1 cellular context compared by ENCODE assay signal in the genomic region with DNA sequence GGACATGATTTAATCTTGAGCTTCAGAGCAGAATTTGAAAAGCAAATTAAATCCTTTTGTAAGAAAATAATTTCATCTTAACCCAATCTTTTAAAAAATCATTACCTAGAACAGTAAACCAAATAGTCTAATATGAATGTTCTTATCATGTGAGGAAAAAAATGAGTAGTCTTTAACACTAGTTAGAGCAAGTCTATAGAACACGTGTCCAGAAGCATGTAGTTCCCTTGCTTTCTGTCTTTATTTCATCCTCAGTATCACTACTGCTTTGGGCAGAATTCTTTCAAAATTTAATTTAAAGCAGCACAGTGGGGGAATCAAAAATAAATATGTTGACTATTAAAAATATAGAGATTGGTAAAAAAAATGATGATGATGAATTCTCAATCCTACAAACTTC.
TF ChIP-seq lines count a peak whose summit lies in the region.

No MANE protein-coding gene starts in this region.

TF ChIP-seq in WTC11, 78 proteins besides CTCF, POLR2A, EP300 and RAD21:
- no peak for TF ChIP-seq JUN (CRISPR knock-in tag; IDR thresholded peaks at IDR 0.05)
- TF ChIP-seq OVOL2 (CRISPR knock-in tag; IDR thresholded peaks at IDR 0.05; ENCODE audit: borderline replicate concordance): no peak
- no peak for TF ChIP-seq CBFB (CRISPR knock-in tag; IDR thresholded peaks at IDR 0.05; ENCODE audit: low read depth)
